ENCODE assay signal across 1 cellular context in the genomic region with DNA sequence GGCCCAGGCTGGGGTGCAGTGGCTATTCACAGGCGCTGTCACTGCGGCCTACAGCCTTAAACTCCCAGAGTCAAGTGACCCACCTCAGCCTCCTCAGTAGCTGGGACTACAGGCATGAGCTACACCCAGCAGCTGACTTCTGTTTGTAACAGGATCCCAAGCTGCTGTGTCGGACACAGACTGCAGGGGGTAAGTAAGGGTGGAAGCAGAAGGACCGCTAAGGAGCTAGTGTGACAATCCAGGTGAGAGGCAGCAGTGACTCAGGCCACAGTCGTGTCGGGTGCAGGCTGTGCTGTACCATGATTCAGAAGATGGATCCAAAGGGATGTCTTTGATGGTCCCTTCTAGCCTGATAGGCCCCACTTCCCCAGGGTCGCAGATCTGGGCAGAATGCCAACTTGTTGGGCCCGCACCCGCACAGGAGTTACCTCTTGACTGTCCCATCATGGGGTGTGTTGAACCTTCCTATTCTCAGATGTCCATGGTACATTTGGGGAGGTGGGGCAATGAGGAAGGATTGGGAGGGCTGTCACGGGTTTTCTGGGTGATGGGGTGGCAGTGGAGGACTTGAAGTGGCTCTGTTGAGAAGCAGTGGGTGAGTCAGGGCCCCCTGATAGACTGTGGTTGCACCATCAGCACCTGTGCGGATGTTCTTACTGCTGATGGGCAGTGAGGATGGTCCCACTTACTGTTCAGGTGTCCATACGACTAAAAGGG.
TF ChIP-seq lines count a peak whose summit lies in the region.

No MANE protein-coding gene starts in this region.

TF ChIP-seq in HCT116, 20 proteins besides CTCF, POLR2A, EP300 and RAD21:
- TF ChIP-seq SRF (IDR thresholded peaks at IDR 0.05; ENCODE audit: low read depth) (no peak), FOSL1 (IDR thresholded peaks at IDR 0.05; ENCODE audit: low read depth) (no peak), YY1 (IDR thresholded peaks at IDR 0.05; ENCODE audit: extremely low read depth, insufficient replicate concordance, low read depth, low read length) (no peak)
